8 cellular contexts compared by ENCODE assay signal in genomic region chr9:136095028-136095494, GRCh38. TPM values are rescaled to one million over a fixed set of nuclear protein-coding genes. Genes with fewer than 3 reads are reported as not detected.
DNase-seq lines count a peak whose midpoint lies in the region; ATAC-seq and TF ChIP-seq lines count a peak whose summit lies in the region.

NACC2 (minus strand) TSS chr9:136095289; CDS start chr9:136050521, 44,768 bp downstream.

- TF ChIP-seq CTCF in brain microvascular endothelial cell (IDR thresholded peaks at IDR 0.05; ENCODE audit: low read depth, low read length, missing control alignments) = no peak

- peaks cover 12% of the 10 kb centered on the region for H3K36me3 ChIP-seq in NT2/D1 (ENCODE audit: insufficient read depth, insufficient read length, low read length)
- peaks cover 3% of the 10 kb centered on the region for H3K36me3 ChIP-seq in brain microvascular endothelial cell (replicated peaks)
- peaks cover 6% of the 10 kb centered on the region for H3K36me3 ChIP-seq in skeletal muscle satellite cell (ENCODE audit: insufficient read depth, low read length)

- H3K4me1 ChIP-seq in NT2/D1 (ENCODE audit: insufficient read depth, insufficient read length) (peaks cover 41% of the 10 kb centered on the region), skeletal muscle satellite cell (ENCODE audit: control insufficient read depth, insufficient read depth, low read length) (peaks cover 37% of the 10 kb centered on the region)

- H3K9me3 ChIP-seq in NT2/D1 (ENCODE audit: insufficient read depth, low read length) = no peaks in the 10 kb centered on the region
- no peaks in the 10 kb centered on the region for H3K9me3 ChIP-seq in iPS-18c (ENCODE audit: control insufficient read depth, insufficient read depth, low read length)
- no peaks in the 10 kb centered on the region for H3K9me3 ChIP-seq in skeletal muscle satellite cell (replicated peaks; ENCODE audit: low read length)

- ATAC-seq in HG03175 (IDR thresholded peaks at IDR 0.05; ENCODE audit: unreplicated experiment) = no peak
- no peak for ATAC-seq in HG03469 (IDR thresholded peaks at IDR 0.05; ENCODE audit: unreplicated experiment)

- peak within 1 kb of the TSS; percentile 99 for H3K4me2 ChIP-seq in skeletal muscle satellite cell (ENCODE audit: low read length)

- H3K9ac ChIP-seq in NT2/D1 (ENCODE audit: insufficient read length, low read depth) (peak within 1 kb of the TSS; percentile 87), skeletal muscle satellite cell (ENCODE audit: low read depth, low read length) (peak within 1 kb of the TSS; percentile 89)

- H3K27ac ChIP-seq in brain microvascular endothelial cell = peak within 1 kb of the TSS; percentile 42

- peak; percentile 58 for DNase-seq in SIG-M5 treated with dmso at 0.1 percent for 504 hours (lab: John Stamatoyannopoulos, UW; ENCODE audit: unreplicated experiment)
- no peak for DNase-seq in SIG-M5 (lab: John Stamatoyannopoulos, UW)
- no peak for DNase-seq in NT2/D1 (ENCODE audit: low read depth, low spot score)
- DNase-seq in brain microvascular endothelial cell = peak; percentile 22

- in situ Hi-C loops in brain microvascular endothelial cell (cut with HindIII; ENCODE audit: low pct_ligation_motif_present, low sequenced_read_pairs) = no loop called here

- H3K4me3 ChIP-seq in NT2/D1 (ENCODE audit: insufficient read length, low read depth) (peak within 1 kb of the TSS; percentile 65), brain microvascular endothelial cell (ENCODE audit: low read depth, low read length) (peak within 1 kb of the TSS; percentile 67), iPS-18c (ENCODE audit: insufficient read depth, low read depth, low read length) (peak within 1 kb of the TSS; percentile 56), skeletal muscle satellite cell (ENCODE audit: low read length) (peak within 1 kb of the TSS; percentile 80)

- peaks cover 11% of the 10 kb centered on the region for H3K27me3 ChIP-seq in NT2/D1 (ENCODE audit: insufficient read depth, insufficient read length)
- H3K27me3 ChIP-seq in brain microvascular endothelial cell (replicated peaks) = no peaks in the 10 kb centered on the region
- peaks cover 4% of the 10 kb centered on the region for H3K27me3 ChIP-seq in skeletal muscle satellite cell (ENCODE audit: control insufficient read depth, insufficient read depth, low read length)

RNA-seq across cellular contexts. Expression of gene NACC2, which starts in this region (rescaled TPM):
- 19.9 and 20.0 TPM in 2 replicates for total RNA-seq in skeletal muscle satellite cell (2012; rRNA removed)

Comparison
In these comparisons a context has a peak if more than half of its experiments do, and no peak if none do; other contexts are left out.
1. DNase-seq: peak in SIG-M5 treated with dmso at 0.1 percent for 504 hours (single experiment) and brain microvascular endothelial cell (single experiment); none in SIG-M5 (single experiment) and NT2/D1 (single experiment).
2. Peak in every context shown above with its lines, with median percentiles within 50 percentile points of each other: H3K4me3 ChIP-seq.